ENCODE assay signal across 10 cellular contexts in the genomic region with DNA sequence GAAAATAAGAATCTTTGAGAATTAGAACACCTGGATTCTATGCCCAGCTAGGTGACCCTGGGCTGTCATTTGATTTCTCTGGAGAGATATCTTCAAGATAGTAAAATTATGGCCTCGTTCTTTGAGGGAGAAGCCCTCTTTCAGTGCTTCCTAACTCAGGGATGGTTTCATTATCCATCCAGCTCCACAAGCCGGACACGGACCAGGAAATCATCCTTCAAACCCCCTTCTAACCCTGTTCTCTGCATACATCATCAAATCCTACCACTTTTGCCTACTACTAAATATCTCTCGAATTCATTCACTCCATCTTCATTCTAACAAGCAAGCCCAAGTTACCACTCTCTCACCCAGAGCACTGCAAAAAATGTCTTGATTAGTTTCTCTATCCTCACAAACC. TPM values are rescaled to one million over a fixed set of nuclear protein-coding genes. Genes with fewer than 3 reads are reported as not detected.
A peak's percentile ranks its signal among the peaks of the same experiment; 100 is the strongest.
DNase-seq lines count a peak whose midpoint lies in the region; ATAC-seq, FAIRE-seq and TF ChIP-seq lines count a peak whose summit lies in the region.
"Had no signal": no experiment of that assay in that cellular context is flagged by ENCODE, and none has a peak within 500 bp of the region (broad histone marks: within the 10 kb centered on the region; RNA-seq: fewer than 3 reads in every experiment).

No MANE protein-coding gene starts in this region.

- intact Hi-C loops in activated CD4-positive, alpha-beta T cell treated with anti-CD3 and anti-CD28 coated beads for 36 hours (cut with DNase I, micrococcal nuclease): loop anchor here (1.0 to 5.0 kb wide), 9 partner anchors 10 to 129 kb away; a partner anchor contains a TSS
- intact Hi-C loops in heart left ventricle (cut with DNase I): loop anchor here in 1 of 10 donors (5.0 kb wide), 1 partner anchor 52 kb away; no protein-coding TSS in a partner anchor

- no peaks in the 10 kb centered on the region for H3K23me2 ChIP-seq in H1 (ENCODE audit: low read depth, low read length)

- H3K36me3 ChIP-seq in H1 (ENCODE audit: control insufficient read depth in 2 of 4, insufficient read depth in 4 of 4, low read length in 3 of 4): no peaks in the 10 kb centered on the region
- H3K36me3 ChIP-seq in skeletal muscle satellite cell (ENCODE audit: insufficient read depth, low read length): peaks cover 7% of the 10 kb centered on the region
- H3K36me3 ChIP-seq in heart left ventricle: peaks cover 0 to 7% (median 0%) of the 10 kb centered on the region in 9 donors
- H3K36me3 ChIP-seq: thyroid gland had no signal

- no peak for TF ChIP-seq POLR2A in H1 (IDR thresholded peaks at IDR 0.05; ENCODE audit: control extremely low read depth in 1 of 2, low read depth in 2 of 2, low read length in 2 of 2)
- TF ChIP-seq POLR2A in heart left ventricle (IDR thresholded peaks at IDR 0.05): no peak

- no peak overlapping the region for H3K56ac ChIP-seq in H1 (replicated peaks; ENCODE audit: insufficient read length, low read depth, low read length)

- 88 to 100% methylated on average over 1 to 4 of the region's 4 CpGs for WGBS in H1 (ENCODE audit: extremely low coverage in 1 of 2, insufficient coverage in 1 of 2, insufficient read length in 1 of 2, insufficient replicate concordance in 2 of 2, low coverage in 1 of 2, low lambda C conversion rate in 2 of 2, missing lambda C conversion rate in 1 of 2), 2 experiments
- 75 to 93% (median 79%) methylated on average over 4 of the region's 4 CpGs for WGBS in heart left ventricle, 4 donors

- POLR2A ChIA-PET in activated CD4-positive, alpha-beta T cell treated with anti-CD3 and anti-CD28 coated beads for 36 hours (lab: Charles Lee): interaction anchor here (0.5 to 1.1 kb wide), 3 partner anchors 17 to 57 kb away, joined by 3 to 5 read pairs (median 5); a partner anchor contains a TSS
- POLR2A ChIA-PET in activated CD4-positive, alpha-beta T cell treated with anti-CD3 and anti-CD28 coated beads, Interleukin-2, amount 10 ng/mL, durations not matched to agents 7 days and 5 days (lab: Charles Lee): no interaction called here
- POLR2A ChIA-PET in H1 (lab: Charles Lee; ENCODE audit: partially characterized antibody): no interaction called here

- peak overlapping the region in 1 of 2 experiments; percentile 16; a peak in 1 of 4 replicates for H3K4me2 ChIP-seq in H1 (ENCODE audit: insufficient read depth in 1 of 2, low read depth in 2 of 2, low read length in 2 of 2)
- H3K4me2 ChIP-seq in skeletal muscle satellite cell (ENCODE audit: low read length): peak overlapping the region; percentile 69

- no peak overlapping the region; the same call in 1 of the 2 replicates for H2BK12ac ChIP-seq in H1 (ENCODE audit: low read depth, low read length)

- ATAC-seq in activated CD4-positive, alpha-beta T cell treated with anti-CD3 and anti-CD28 coated beads for 36 hours: peak; percentile 7
- ATAC-seq in heart left ventricle (no peak), HG02981 (IDR thresholded peaks at IDR 0.05; ENCODE audit: unreplicated experiment) (no peak)

- CTCF ChIA-PET in activated CD4-positive, alpha-beta T cell treated with anti-CD3 and anti-CD28 coated beads for 36 hours (lab: Charles Lee): interaction anchor here (0.7 to 1.5 kb wide), 7 partner anchors 13 to 308 kb away, joined by 3 to 5 read pairs (median 3); no protein-coding TSS in a partner anchor
- CTCF ChIA-PET in activated CD4-positive, alpha-beta T cell treated with anti-CD3 and anti-CD28 coated beads, Interleukin-2, amount 10 ng/mL, durations not matched to agents 7 days and 5 days (lab: Charles Lee): interaction anchor here (0.7 to 1.2 kb wide), 3 partner anchors 14 to 591 kb away, joined by 3 to 4 read pairs (median 3); no protein-coding TSS in a partner anchor
- CTCF ChIA-PET in H1 (lab: Charles Lee; ENCODE audit: partially characterized antibody): no interaction called here

- no peak overlapping the region for H4K5ac ChIP-seq in H1 (ENCODE audit: insufficient read length, low read depth, low read length)

- peaks cover 5 to 33% (median 28%) of the 10 kb centered on the region in 4 experiments; a peak in 6 of 7 replicates for H3K4me1 ChIP-seq in H1 (replicated peaks in 1 of 4; ENCODE audit: control insufficient read depth in 3 of 4, insufficient read depth in 4 of 4, low read length in 3 of 4)
- H3K4me1 ChIP-seq in skeletal muscle satellite cell (ENCODE audit: control insufficient read depth, insufficient read depth, low read length): peaks cover 56% of the 10 kb centered on the region
- H3K4me1 ChIP-seq in heart left ventricle: peaks cover 0 to 87% (median 22%) of the 10 kb centered on the region in 12 donors

- no peaks in the 10 kb centered on the region for H3K9me3 Mint-ChIP-seq in activated CD4-positive, alpha-beta T cell treated with anti-CD3 and anti-CD28 coated beads for 36 hours (ENCODE audit: low read depth)
- H3K9me3 Mint-ChIP-seq in activated CD4-positive, alpha-beta T cell treated with anti-CD3 and anti-CD28 coated beads, Interleukin-2, amount 10 ng/mL, durations not matched to agents 7 days and 5 days: no peaks in the 10 kb centered on the region

- H2AFZ ChIP-seq in H1 (ENCODE audit: low read length): no peak overlapping the region

- TF ChIP-seq CTCF in H1 (IDR thresholded peaks at IDR 0.05; ENCODE audit: control extremely low read depth in 1 of 3, insufficient read depth in 1 of 3, low read depth in 1 of 3, low read length in 3 of 3): no peak
- no peak for TF ChIP-seq CTCF in heart left ventricle (IDR thresholded peaks at IDR 0.05)

- H3K23ac ChIP-seq in H1 (ENCODE audit: insufficient read length): no peak overlapping the region

- no peak for DNase-seq in activated CD4-positive, alpha-beta T cell treated with anti-CD3 and anti-CD28 coated beads for 36 hours
- no peak for DNase-seq in activated CD4-positive, alpha-beta T cell treated with anti-CD3 and anti-CD28 coated beads, Interleukin-2, amount 10 ng/mL, durations not matched to agents 7 days and 5 days
- DNase-seq in RPMI7951 (ENCODE audit: low read depth) (peak; percentile 18), H1 (ENCODE audit: low read depth in 1 of 2, low spot score in 2 of 2) (no peak), NCI-H1930 (lab: John Stamatoyannopoulos, UW) (no peak), heart left ventricle (no peak)
- DNase-seq: thyroid gland had no signal

- peak overlapping the region; percentile 45; the same call in 1 of the 2 replicates for H2BK5ac ChIP-seq in H1 (ENCODE audit: low read depth, low read length)

- H3K18ac ChIP-seq in H1 (ENCODE audit: extremely low read depth, low read length): peak overlapping the region; percentile 16

- no peak overlapping the region for H3K27ac ChIP-seq in H1 (ENCODE audit: low read depth, low read length)
- peak overlapping the region in 4 of 12 donors; percentile 4 to 85 (median 8) for H3K27ac ChIP-seq in heart left ventricle

- no peak overlapping the region for H3K4ac ChIP-seq in H1 (replicated peaks; ENCODE audit: insufficient read length, low read depth, low read length)

- TF ChIP-seq EP300 in H1 (IDR thresholded peaks at IDR 0.05; ENCODE audit: borderline replicate concordance in 1 of 2, low read depth in 2 of 2, low read length in 2 of 2): no peak

- TF ChIP-seq RAD21 in H1 (IDR thresholded peaks at IDR 0.05 in 1 of 2, conservative IDR thresholded peaks at IDR 0.05 in 1 of 2; ENCODE audit: low read depth in 2 of 2, low read length in 2 of 2): no peak

- H3K9ac ChIP-seq in H1 (replicated peaks in 1 of 4; ENCODE audit: extremely low read depth in 1 of 4, low read depth in 3 of 4, low read length in 3 of 4) (no peak overlapping the region), skeletal muscle satellite cell (ENCODE audit: low read depth, low read length) (peak overlapping the region; percentile 80)

- H3K36me3 Mint-ChIP-seq in activated CD4-positive, alpha-beta T cell treated with anti-CD3 and anti-CD28 coated beads for 36 hours (ENCODE audit: low read depth): peaks cover 22% of the 10 kb centered on the region
- H3K36me3 Mint-ChIP-seq in activated CD4-positive, alpha-beta T cell treated with anti-CD3 and anti-CD28 coated beads, Interleukin-2, amount 10 ng/mL, durations not matched to agents 7 days and 5 days (ENCODE audit: low read depth): peaks cover 21% of the 10 kb centered on the region

- H3K79me2 ChIP-seq in H1 (ENCODE audit: control insufficient read depth in 1 of 2, insufficient read depth in 2 of 2, low read length in 2 of 2): peaks cover 0 to 68% of the 10 kb centered on the region in 2 experiments; a peak in 2 of 4 replicates

- H3K9me3 ChIP-seq in H1 (ENCODE audit: insufficient read depth in 2 of 2, low read depth in 1 of 2, low read length in 1 of 2) (no peaks in the 10 kb centered on the region), skeletal muscle satellite cell (replicated peaks; ENCODE audit: low read length) (no peaks in the 10 kb centered on the region), heart left ventricle (no peaks in the 10 kb centered on the region)
- H3K9me3 ChIP-seq: thyroid gland had no signal

- no peak for FAIRE-seq in H1 (lab: Jason Lieb, UNC)
- FAIRE-seq: A204.1 had no signal

- H3K27me3 ChIP-seq in H1 (replicated peaks in 1 of 4; ENCODE audit: control insufficient read depth in 3 of 4, extremely low read depth in 1 of 4, insufficient read depth in 3 of 4, low read length in 3 of 4) (no peaks in the 10 kb centered on the region), skeletal muscle satellite cell (ENCODE audit: control insufficient read depth, insufficient read depth, low read length) (no peaks in the 10 kb centered on the region), heart left ventricle (no peaks in the 10 kb centered on the region)
- H3K27me3 ChIP-seq: thyroid gland had no signal

- peak overlapping the region; percentile 55 for H3K4me3 Mint-ChIP-seq in activated CD4-positive, alpha-beta T cell treated with anti-CD3 and anti-CD28 coated beads for 36 hours
- no peak overlapping the region for H3K4me3 Mint-ChIP-seq in activated CD4-positive, alpha-beta T cell treated with anti-CD3 and anti-CD28 coated beads, Interleukin-2, amount 10 ng/mL, durations not matched to agents 7 days and 5 days

- no peak overlapping the region for H4K8ac ChIP-seq in H1 (ENCODE audit: extremely low read depth, insufficient read depth, low read length)

- no peaks in the 10 kb centered on the region for H3K27me3 Mint-ChIP-seq in activated CD4-positive, alpha-beta T cell treated with anti-CD3 and anti-CD28 coated beads for 36 hours
- H3K27me3 Mint-ChIP-seq in activated CD4-positive, alpha-beta T cell treated with anti-CD3 and anti-CD28 coated beads, Interleukin-2, amount 10 ng/mL, durations not matched to agents 7 days and 5 days: no peaks in the 10 kb centered on the region

- H4K91ac ChIP-seq in H1 (replicated peaks; ENCODE audit: insufficient read length, low read length): no peak overlapping the region

- no peak overlapping the region for H3K4me3 ChIP-seq in H1 (ENCODE audit: extremely low read depth in 1 of 4, insufficient read depth in 2 of 4, low read depth in 3 of 4, low read length in 4 of 4)
- H3K4me3 ChIP-seq in skeletal muscle satellite cell (ENCODE audit: low read length): peak overlapping the region; percentile 57
- peak overlapping the region in 1 of 12 donors; percentile 23 for H3K4me3 ChIP-seq in heart left ventricle
- H3K4me3 ChIP-seq: thyroid gland had no signal

- H2AK5ac ChIP-seq in H1 (ENCODE audit: low read depth, low read length): no peak overlapping the region

- H3K14ac ChIP-seq in H1 (ENCODE audit: insufficient read length): no peak overlapping the region

- H2BK20ac ChIP-seq in H1 (ENCODE audit: low read length): peak overlapping the region; percentile 55; the same call in 1 of the 2 replicates

- H2BK15ac ChIP-seq in H1 (ENCODE audit: low read length): no peak overlapping the region

- peaks cover 2% of the 10 kb centered on the region; the same call in 1 of the 2 replicates for H3K79me1 ChIP-seq in H1 (ENCODE audit: low read depth, low read length)

- H4K20me1 ChIP-seq in H1 (replicated peaks in 1 of 2; ENCODE audit: control insufficient read depth in 1 of 2, insufficient read depth in 2 of 2, low read length in 2 of 2): no peaks in the 10 kb centered on the region

- H3K27ac Mint-ChIP-seq in activated CD4-positive, alpha-beta T cell treated with anti-CD3 and anti-CD28 coated beads for 36 hours: peak overlapping the region; percentile 87
- no peak overlapping the region for H3K27ac Mint-ChIP-seq in activated CD4-positive, alpha-beta T cell treated with anti-CD3 and anti-CD28 coated beads, Interleukin-2, amount 10 ng/mL, durations not matched to agents 7 days and 5 days

- peak overlapping the region; percentile 24 for H2BK120ac ChIP-seq in H1 (replicated peaks; ENCODE audit: low read depth, low read length)

- H3K4me1 Mint-ChIP-seq in activated CD4-positive, alpha-beta T cell treated with anti-CD3 and anti-CD28 coated beads for 36 hours: peaks cover 76% of the 10 kb centered on the region
- peaks cover 45% of the 10 kb centered on the region for H3K4me1 Mint-ChIP-seq in activated CD4-positive, alpha-beta T cell treated with anti-CD3 and anti-CD28 coated beads, Interleukin-2, amount 10 ng/mL, durations not matched to agents 7 days and 5 days

RNA-seq across cellular contexts. Expression of a gene that starts 57.2 kb away (rescaled TPM):
- total RNA-seq in activated CD4-positive, alpha-beta T cell treated with anti-CD3 and anti-CD28 coated beads for 36 hours: 10 to 100 TPM; 51.6 to 61.9 TPM
- total RNA-seq in activated CD4-positive, alpha-beta T cell treated with anti-CD3 and anti-CD28 coated beads, Interleukin-2, amount 10 ng/mL, durations not matched to agents 7 days and 5 days: 10 to 100 TPM; 58.7 to 63.6 TPM
- total RNA-seq in RPMI7951 (2014; rRNA removed; shearing (Covaris generic)): 60.6 and 75.0 TPM in 2 replicates
- total RNA-seq in H1 (2021; fragmentation: NEBNext Ultra II Directional; extraction: Animal tissue kit (Norgen Biotek cat#: 25700)): 140 and 146 TPM in 2 replicates
- polyA plus RNA-seq in H1 (2011; rRNA removed): 79.2 and 101 TPM in 2 replicates
- polyA plus RNA-seq in H1 (2011; cell fraction: cytosol; rRNA removed): 85.1 TPM
- polyA plus RNA-seq in H1 (2011; cell fraction: nucleus; rRNA removed): 106 TPM
- 86.0 to 98.9 TPM (median 91.5 TPM) in 4 replicates for polyA plus RNA-seq in H1 (2012, experiment 1 of 2)
- polyA plus RNA-seq in H1 (2012, experiment 2 of 2): 41.8 TPM
- 89.0 TPM for polyA plus RNA-seq in H1 (2013, experiment 1 of 2)
- polyA plus RNA-seq in H1 (2013, experiment 2 of 2): 86.7 TPM
- 117 and 131 TPM in 2 replicates for polyA minus RNA-seq in H1 (2011; rRNA and poly(A)+ RNA removed)
- polyA minus RNA-seq in H1 (2011; cell fraction: cytosol; rRNA and poly(A)+ RNA removed): 31.9 TPM
- 97.4 TPM for polyA minus RNA-seq in H1 (2011; cell fraction: nucleus; rRNA and poly(A)+ RNA removed)
- total RNA-seq in skeletal muscle satellite cell (2012; rRNA removed): 87.4 and 87.7 TPM in 2 replicates
- total RNA-seq in heart left ventricle: 100 to 1,000 TPM in 7 of 9 donors, 10 to 100 TPM in 2; 76.2 to 145 (median 113) TPM
- polyA plus RNA-seq in heart left ventricle: 100 to 1,000 TPM; 124 to 141 TPM
